Comparison of ENCODE assay signal across 17 cellular contexts in the genomic region with DNA sequence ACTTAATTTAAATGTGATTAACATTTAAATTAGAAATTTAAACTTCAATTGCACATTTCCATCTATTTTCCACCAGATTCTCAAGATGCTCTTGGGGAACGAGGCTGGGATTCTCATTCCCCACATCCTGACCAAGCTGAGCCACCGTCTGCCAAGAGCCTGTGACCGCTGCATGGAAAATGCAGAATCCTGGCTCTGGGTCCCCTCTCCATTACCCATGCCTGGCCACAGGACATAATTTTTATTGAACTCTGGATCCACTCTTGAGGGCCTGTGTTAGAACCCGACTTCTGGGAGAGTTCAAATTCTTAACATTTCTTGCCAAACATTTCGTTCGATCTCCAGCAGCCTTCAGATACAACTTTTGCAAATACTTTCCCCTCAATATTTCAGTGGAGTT.
A peak's percentile ranks its signal among the peaks of the same experiment; 100 is the strongest.
DNase-seq lines count a peak whose midpoint lies in the region; ATAC-seq and TF ChIP-seq lines count a peak whose summit lies in the region.
"Had no signal": no experiment of that assay in that cellular context is flagged by ENCODE, and none has a peak within 500 bp of the region (broad histone marks: within the 10 kb centered on the region; RNA-seq: fewer than 3 reads in every experiment).

No MANE protein-coding gene starts in this region.

- H3K4me3 ChIP-seq in AG10803 (ENCODE audit: low read length) (no peak overlapping the region), endodermal cell (ENCODE audit: low read length) (no peak overlapping the region), suprapubic skin (no peak overlapping the region), testis (no peak overlapping the region), left ventricle myocardium inferior (no peak overlapping the region)
- H3K4me3 ChIP-seq: BLaER1, GM12878 had no signal

- peaks cover 1% of the 10 kb centered on the region for H3K4me1 Mint-ChIP-seq in endodermal cell
- H3K4me1 Mint-ChIP-seq: CD8-positive, alpha-beta memory T cell had no signal

- no peak overlapping the region for H3K27ac Mint-ChIP-seq in endodermal cell
- H3K27ac Mint-ChIP-seq: HFFc6 had no signal

- no peaks in the 10 kb centered on the region for H3K27me3 ChIP-seq in endodermal cell (ENCODE audit: control insufficient read depth, insufficient read depth, low read length, poor library complexity, severe bottlenecking)
- H3K27me3 ChIP-seq in suprapubic skin = no peaks in the 10 kb centered on the region
- H3K27me3 ChIP-seq in testis = no peaks in the 10 kb centered on the region
- H3K27me3 ChIP-seq in left ventricle myocardium inferior (ENCODE audit: low read depth) = no peaks in the 10 kb centered on the region
- H3K27me3 ChIP-seq: BLaER1 had no signal

- DNase-seq in AG10803 (ENCODE audit: low read depth) (peak; percentile 52), GM03348 (ENCODE audit: low spot score) (peak; percentile 44), endodermal cell (peak; percentile 5), suprapubic skin (ENCODE audit: low spot score in 2 of 2) (peak; percentile 21 to 53), testis (no peak), NCI-H146 (lab: John Stamatoyannopoulos, UW) (no peak), left ventricle myocardium inferior (no peak)
- DNase-seq: AML-193; Caco-2; CD8-positive, alpha-beta memory T cell; DMS53; HCEC 1CT; HFFc6 had no signal

- ATAC-seq in HG03045 (IDR thresholded peaks at IDR 0.05; ENCODE audit: unreplicated experiment) = no peak
- ATAC-seq: GM12878 had no signal

- no peak overlapping the region for H3K4me3 Mint-ChIP-seq in endodermal cell
- H3K4me3 Mint-ChIP-seq: CD8-positive, alpha-beta memory T cell; HFFc6 had no signal

- no peak for TF ChIP-seq CTCF in AG10803 (conservative IDR thresholded peaks at IDR 0.05; ENCODE audit: low read length)
- TF ChIP-seq CTCF in endodermal cell (conservative IDR thresholded peaks at IDR 0.05) = no peak
- TF ChIP-seq CTCF in suprapubic skin (IDR thresholded peaks at IDR 0.05) = no peak
- TF ChIP-seq CTCF in testis (IDR thresholded peaks at IDR 0.05) = no peak
- TF ChIP-seq CTCF in left ventricle myocardium inferior (IDR thresholded peaks at IDR 0.05; ENCODE audit: borderline replicate concordance) = no peak

- TF ChIP-seq POLR2A in suprapubic skin (IDR thresholded peaks at IDR 0.05) = no peak
- no peak for TF ChIP-seq POLR2A in testis (IDR thresholded peaks at IDR 0.05)

- no peaks in the 10 kb centered on the region for H3K4me1 ChIP-seq in endodermal cell (ENCODE audit: control insufficient read depth, insufficient read depth, low read length)
- H3K4me1 ChIP-seq in suprapubic skin = no peaks in the 10 kb centered on the region
- H3K4me1 ChIP-seq in testis = no peaks in the 10 kb centered on the region
- H3K4me1 ChIP-seq in left ventricle myocardium inferior = no peaks in the 10 kb centered on the region
- H3K4me1 ChIP-seq: BLaER1, Caco-2 had no signal

- H3K9me3 ChIP-seq in endodermal cell (ENCODE audit: control insufficient read depth, low read length) = no peaks in the 10 kb centered on the region
- H3K9me3 ChIP-seq in suprapubic skin = no peaks in the 10 kb centered on the region
- H3K9me3 ChIP-seq in testis = no peaks in the 10 kb centered on the region
- no peaks in the 10 kb centered on the region for H3K9me3 ChIP-seq in left ventricle myocardium inferior (replicated peaks)
- H3K9me3 ChIP-seq: Caco-2 had no signal

- no peaks in the 10 kb centered on the region for H3K36me3 ChIP-seq in endodermal cell (ENCODE audit: control insufficient read depth, insufficient read depth, low read length)
- no peaks in the 10 kb centered on the region for H3K36me3 ChIP-seq in suprapubic skin
- H3K36me3 ChIP-seq in testis (ENCODE audit: low read depth, missing control alignments) = no peaks in the 10 kb centered on the region
- H3K36me3 ChIP-seq in left ventricle myocardium inferior = no peaks in the 10 kb centered on the region
- H3K36me3 ChIP-seq: BLaER1 had no signal

- no peaks in the 10 kb centered on the region for H3K9me3 Mint-ChIP-seq in endodermal cell
- H3K9me3 Mint-ChIP-seq: CD8-positive, alpha-beta memory T cell; HFFc6 had no signal

- no peaks in the 10 kb centered on the region for H3K36me3 Mint-ChIP-seq in endodermal cell (ENCODE audit: low read depth)

- no peak overlapping the region for H3K27ac ChIP-seq in endodermal cell (ENCODE audit: low read depth, low read length)
- H3K27ac ChIP-seq in suprapubic skin = no peak overlapping the region
- no peak overlapping the region for H3K27ac ChIP-seq in testis
- no peak overlapping the region for H3K27ac ChIP-seq in left ventricle myocardium inferior (replicated peaks)
- H3K27ac ChIP-seq: BLaER1, HL-60 had no signal

- intact Hi-C loops in testis (cut with DNase I; ENCODE audit: low total_unique reads) = no loop called here
- intact Hi-C loops in left ventricle myocardium inferior (cut with micrococcal nuclease) = no loop called here

- no peak overlapping the region for H3K9ac ChIP-seq in endodermal cell (ENCODE audit: extremely low read depth, low read length, poor library complexity, severe bottlenecking)
- H3K9ac ChIP-seq: BLaER1 had no signal

- no peaks in the 10 kb centered on the region for H3K27me3 Mint-ChIP-seq in endodermal cell (ENCODE audit: insufficient read depth)

- no peak for TF ChIP-seq EP300 in suprapubic skin (IDR thresholded peaks at IDR 0.05)

- 84 to 93% methylated on average over 6 of the region's 6 CpGs for WGBS in endodermal cell (ENCODE audit: insufficient coverage in 1 of 2, insufficient read length in 1 of 2), 2 experiments
- 69% methylated on average over 6 of the region's 6 CpGs for WGBS in suprapubic skin
- 75 to 89% methylated on average over 6 of the region's 6 CpGs for WGBS in testis, 2 donors

Comparison
In these comparisons a context has a peak if more than half of its experiments do, and no peak if none do; other contexts are left out.
1. DNase-seq: peak in AG10803 (single experiment), GM03348 (single experiment), endodermal cell (single experiment) and suprapubic skin (2 of 2); none in testis (single experiment), NCI-H146 (single experiment) and left ventricle myocardium inferior (single experiment).